In the genomic region with DNA sequence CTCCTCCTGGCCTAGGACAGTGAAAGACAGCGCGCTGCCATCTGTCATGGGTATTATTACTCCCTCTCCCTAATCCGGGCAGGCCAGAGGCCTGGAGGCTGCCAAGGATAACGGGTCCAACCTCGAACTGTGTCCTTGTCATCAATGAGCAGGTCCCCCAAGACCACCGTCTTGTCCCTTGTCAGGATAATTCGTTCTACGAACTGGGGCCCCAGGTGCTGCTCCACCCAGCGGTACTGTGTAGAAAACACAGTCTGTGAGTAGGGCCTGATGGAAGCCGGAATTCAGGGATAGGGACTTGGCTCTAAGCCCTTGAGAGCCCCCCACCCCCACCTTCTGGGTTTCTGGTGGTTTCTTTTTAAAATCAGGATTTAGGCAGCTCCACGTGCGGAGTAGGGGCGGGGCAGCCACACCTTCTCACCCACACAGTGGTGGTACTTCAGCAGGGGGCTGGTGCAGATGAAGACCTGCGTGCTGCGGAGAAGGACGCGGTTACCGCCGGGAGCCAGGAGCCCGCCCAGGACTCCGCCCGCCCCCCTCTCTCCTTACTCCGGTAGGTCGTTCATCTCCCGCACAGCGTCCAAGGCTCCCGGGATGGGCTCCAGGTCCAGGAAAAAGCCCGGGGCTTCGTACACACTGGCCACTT, we compare ENCODE assay signal across 8 cellular contexts. TPM values are rescaled to one million over a fixed set of nuclear protein-coding genes. Genes with fewer than 3 reads are reported as not detected.
DNase-seq lines count a peak whose midpoint lies in the region; ATAC-seq and TF ChIP-seq lines count a peak whose summit lies in the region.

No MANE protein-coding gene starts in this region.

- CTCF ChIA-PET in AG04449 (lab: Yijun Ruan, JAX) = interaction anchor here (0.9 to 4.9 kb wide), 28 partner anchors 9 to 282 kb away, joined by 3 to 105 read pairs (median 6); a partner anchor contains a TSS
- CTCF ChIA-PET in T-cell (lab: Charles Lee) = interaction anchor here (0.6 to 2.2 kb wide), 8 partner anchors 14 to 170 kb away, joined by 3 to 13 read pairs (median 4); no protein-coding TSS in a partner anchor

- H3K36me3 Mint-ChIP-seq in T-cell = peaks cover 5% of the 10 kb centered on the region

- H3K4me3 ChIP-seq in AG04449 (ENCODE audit: low read depth, low read length) (peak overlapping the region; percentile 73), brain microvascular endothelial cell (ENCODE audit: low read depth, low read length) (peak overlapping the region; percentile 77), iPS-18c (ENCODE audit: insufficient read depth, low read depth, low read length) (peak overlapping the region; percentile 81), skeletal muscle satellite cell (ENCODE audit: low read length) (peak overlapping the region; percentile 94)

- no peaks in the 10 kb centered on the region for H3K27me3 ChIP-seq in brain microvascular endothelial cell (replicated peaks)
- H3K27me3 ChIP-seq in skeletal muscle satellite cell (ENCODE audit: control insufficient read depth, insufficient read depth, low read length) = no peaks in the 10 kb centered on the region

- no peaks in the 10 kb centered on the region for H3K9me3 Mint-ChIP-seq in T-cell

- peaks cover 6% of the 10 kb centered on the region for H3K36me3 ChIP-seq in brain microvascular endothelial cell (replicated peaks)
- peaks cover 25% of the 10 kb centered on the region for H3K36me3 ChIP-seq in skeletal muscle satellite cell (ENCODE audit: insufficient read depth, low read length)

- peak overlapping the region; percentile 85 to 91 for H3K27ac Mint-ChIP-seq in T-cell

- POLR2A ChIA-PET in AG04449 (lab: Yijun Ruan, JAX) (interaction anchor here (0.9 to 1.7 kb wide), 4 partner anchors 15 to 71 kb away, joined by 3 to 8 read pairs (median 5); no protein-coding TSS in a partner anchor), T-cell (lab: Charles Lee) (interaction anchor here (0.6 to 0.7 kb wide), 3 partner anchors 20 to 1311 kb away, joined by 3 to 4 read pairs (median 4); no protein-coding TSS in a partner anchor)

- H3K27me3 Mint-ChIP-seq in T-cell = no peaks in the 10 kb centered on the region

- peak overlapping the region; percentile 81 to 89 (median 87) for H3K4me3 Mint-ChIP-seq in T-cell

- no peak for TF ChIP-seq POLR2A in GM18505 (IDR thresholded peaks at IDR 0.05; ENCODE audit: borderline replicate concordance, extremely low read depth, insufficient read depth, insufficient read length)

- DNase-seq in AG04449 (ENCODE audit: low read depth, low spot score) (no peak), LHCN-M2 (ENCODE audit: low read depth) (peak; percentile 68), T-cell (peak in 19 of 34 experiments; percentile 16 to 54 (median 32)), brain microvascular endothelial cell (peak; percentile 51)

- peaks cover 21 to 27% (median 22%) of the 10 kb centered on the region in 3 donors for H3K4me1 Mint-ChIP-seq in T-cell

- TF ChIP-seq CTCF in AG04449 (IDR thresholded peaks at IDR 0.05; ENCODE audit: insufficient read depth, low read length, missing control alignments) (peak; percentile 65), brain microvascular endothelial cell (IDR thresholded peaks at IDR 0.05; ENCODE audit: low read depth, low read length, missing control alignments) (peak; percentile 78)

- H3K9me3 ChIP-seq in iPS-18c (ENCODE audit: control insufficient read depth, insufficient read depth, low read length) = no peaks in the 10 kb centered on the region
- no peaks in the 10 kb centered on the region for H3K9me3 ChIP-seq in skeletal muscle satellite cell (replicated peaks; ENCODE audit: low read length)

- peaks cover 5% of the 10 kb centered on the region for H3K4me1 ChIP-seq in skeletal muscle satellite cell (ENCODE audit: control insufficient read depth, insufficient read depth, low read length)

- no peak overlapping the region for H3K27ac ChIP-seq in brain microvascular endothelial cell

- in situ Hi-C loops in brain microvascular endothelial cell (cut with HindIII; ENCODE audit: low pct_ligation_motif_present, low sequenced_read_pairs) = no loop called here

- H3K4me2 ChIP-seq in skeletal muscle satellite cell (ENCODE audit: low read length) = peak overlapping the region; percentile 99

- peak overlapping the region; percentile 95 for H3K9ac ChIP-seq in skeletal muscle satellite cell (ENCODE audit: low read depth, low read length)

- ATAC-seq in GM18505 (IDR thresholded peaks at IDR 0.05; ENCODE audit: unreplicated experiment) (peak; percentile 16), T-cell (replicated peaks in 1 of 4) (peak; percentile 43 to 67 (median 57)), HG02884 (IDR thresholded peaks at IDR 0.05; ENCODE audit: unreplicated experiment) (no peak)

RNA-seq across cellular contexts. Expression of a gene that starts 0.8 kb away (rescaled TPM):
- total RNA-seq in LHCN-M2 (2014; rRNA removed) = 108 TPM in 2 replicates
- polyA plus RNA-seq in LHCN-M2 (2012) = 75.8 TPM
- total RNA-seq in T-cell = 10 to 100 TPM; 21.5 to 88.8 (median 70.1) TPM
- 56.5 and 75.1 TPM in 2 replicates for total RNA-seq in skeletal muscle satellite cell (2012; rRNA removed)

RNA-seq across cellular contexts. Expression of a gene that starts 21.0 kb away (rescaled TPM):
- total RNA-seq in LHCN-M2 (2014; rRNA removed) = 2.3 and 5.1 TPM in 2 replicates
- polyA plus RNA-seq in LHCN-M2 (2012) = 7.6 TPM
- total RNA-seq in T-cell = 10 to 100 TPM in 3 of 5 donors, 1 to 10 TPM in 2; 8.9 to 23.9 (median 18.8) TPM
- total RNA-seq in skeletal muscle satellite cell (2012; rRNA removed) = 1.5 and 2.3 TPM in 2 replicates

RNA-seq across cellular contexts. Expression of a gene that starts 23.6 kb away (rescaled TPM):
- total RNA-seq in LHCN-M2 (2014; rRNA removed) = 281 and 311 TPM in 2 replicates
- 516 TPM for polyA plus RNA-seq in LHCN-M2 (2012)
- 10 to 100 TPM; 28.3 to 55.8 (median 45.4) TPM for total RNA-seq in T-cell
- 209 and 251 TPM in 2 replicates for total RNA-seq in skeletal muscle satellite cell (2012; rRNA removed)

RNA-seq across cellular contexts. Expression of a gene that starts 43.0 kb away (rescaled TPM):
- total RNA-seq in LHCN-M2 (2014; rRNA removed) = 0.11 TPM in 1 of 2 replicates, not detected in the other
- 0.79 TPM for polyA plus RNA-seq in LHCN-M2 (2012)
- 10 to 100 TPM in 4 of 5 donors, 1 to 10 TPM in 1; 9.1 to 24.3 (median 16.8) TPM for total RNA-seq in T-cell
- total RNA-seq in skeletal muscle satellite cell (2012; rRNA removed) = 4.6 and 5.7 TPM in 2 replicates

RNA-seq across cellular contexts. Expression of a gene that starts 52.0 kb away (rescaled TPM):
- total RNA-seq in LHCN-M2 (2014; rRNA removed) (104 and 109 TPM in 2 replicates), T-cell (100 to 1,000 TPM; 239 to 284 (median 269) TPM)
- polyA plus RNA-seq in LHCN-M2 (2012) = 306 TPM
- total RNA-seq in skeletal muscle satellite cell (2012; rRNA removed) = 85.9 and 93.3 TPM in 2 replicates
